Comparison of ENCODE assay signal across 8 cellular contexts in genomic region chr7:154913645-154914579, GRCh38.
DNase-seq lines count a peak whose midpoint lies in the region; ATAC-seq and TF ChIP-seq lines count a peak whose summit lies in the region.

No MANE protein-coding gene starts in this region.

- no peaks in the 10 kb centered on the region for H3K27me3 ChIP-seq in CD8-positive, alpha-beta T cell (ENCODE audit: insufficient read depth, low read length)

- ATAC-seq in CD8-positive, alpha-beta T cell, result peak; percentile 95
- ATAC-seq in GM19395 (IDR thresholded peaks at IDR 0.05; ENCODE audit: unreplicated experiment) (peak; percentile 99), HG03469 (IDR thresholded peaks at IDR 0.05; ENCODE audit: unreplicated experiment) (peak; percentile 89)

- no peaks in the 10 kb centered on the region for H3K9me3 ChIP-seq in CD8-positive, alpha-beta T cell (ENCODE audit: low read length)

- H3K27ac Mint-ChIP-seq in CD8-positive, alpha-beta T cell, result no peak overlapping the region

- intact Hi-C loops in CD8-positive, alpha-beta T cell (cut with DNase I, micrococcal nuclease), result loop anchor here (1.0 to 5.0 kb wide), 6 partner anchors 14 to 433 kb away; no protein-coding TSS in a partner anchor

- DNase-seq in CD8-positive, alpha-beta T cell, result peak; percentile 77 to 93 (median 87)
- DNase-seq in NK-92 treated with Interleukin-12 subunit alpha and Interleukin-12 subunit beta, amount 100 ng/mL, for 24 hours (lab: John Stamatoyannopoulos, UW), result peak; percentile 49
- DNase-seq in activated T-cell treated with anti-CD3 and anti-CD28 coated beads for 1 hour (ENCODE audit: low read depth), result peak; percentile 90
- DNase-seq in epithelial cell of proximal tubule (ENCODE audit: low read depth), result no peak
- DNase-seq in mucosa of gallbladder (ENCODE audit: low spot score), result peak; percentile 89
- peak; percentile 87 for DNase-seq in stimulated activated CD8-positive, alpha-beta memory T cell treated with anti-CD3 and anti-CD28 coated beads, Interleukin-4, amount 100 ng/mL, for 24 hours (ENCODE audit: low read depth)

- CTCF ChIA-PET in CD8-positive, alpha-beta T cell (lab: Charles Lee), result interaction anchor here (0.6 to 7.0 kb wide), 43 partner anchors 9 to 1056 kb away, joined by 3 to 49 read pairs (median 4); no protein-coding TSS in a partner anchor

- H3K36me3 ChIP-seq in CD8-positive, alpha-beta T cell (ENCODE audit: insufficient read depth, low read length), result no peaks in the 10 kb centered on the region

- POLR2A ChIA-PET in CD8-positive, alpha-beta T cell (lab: Charles Lee), result interaction anchor here (1.4 to 1.5 kb wide), 2 partner anchors 14 to 89 kb away, joined by 4 read pairs; partner anchors contain the start of gene PAXIP1

- peak overlapping the region; percentile 34 for H3K4me3 ChIP-seq in CD8-positive, alpha-beta T cell (ENCODE audit: low read depth, low read length)
- H3K4me3 ChIP-seq in epithelial cell of proximal tubule (ENCODE audit: low read depth, low read length), result peak overlapping the region; percentile 33

- H3K4me1 Mint-ChIP-seq in CD8-positive, alpha-beta T cell (ENCODE audit: low read depth), result peaks cover 3% of the 10 kb centered on the region

- no peak overlapping the region for H3K27ac ChIP-seq in CD8-positive, alpha-beta T cell (ENCODE audit: low read depth, low read length)

- peak; percentile 91 for TF ChIP-seq CTCF in CD8-positive, alpha-beta T cell (IDR thresholded peaks at IDR 0.05)
- TF ChIP-seq CTCF in epithelial cell of proximal tubule (conservative IDR thresholded peaks at IDR 0.05; ENCODE audit: low read depth, low read length), result peak; percentile 92

- no peaks in the 10 kb centered on the region for H3K36me3 Mint-ChIP-seq in CD8-positive, alpha-beta T cell

- peak overlapping the region; percentile 86 for H3K4me3 Mint-ChIP-seq in CD8-positive, alpha-beta T cell

- peaks cover 7% of the 10 kb centered on the region for H3K9me3 Mint-ChIP-seq in CD8-positive, alpha-beta T cell

- peaks cover 28% of the 10 kb centered on the region for H3K27me3 Mint-ChIP-seq in CD8-positive, alpha-beta T cell (ENCODE audit: low read depth)

- H3K4me1 ChIP-seq in CD8-positive, alpha-beta T cell (ENCODE audit: insufficient read depth, low read length), result no peaks in the 10 kb centered on the region
